In genomic region chr2:193141-193552, GRCh38 we compare ENCODE assay signal across 17 cellular contexts.
DNase-seq lines count a peak whose midpoint lies in the region; ATAC-seq and TF ChIP-seq lines count a peak whose summit lies in the region.
"Had no signal": no experiment of that assay in that cellular context is flagged by ENCODE, and none has a peak within 500 bp of the region (broad histone marks: within the 10 kb centered on the region; RNA-seq: fewer than 3 reads in every experiment).

No MANE protein-coding gene starts in this region.

- DNase-seq in EH (ENCODE audit: low read depth): peak; percentile 76
- peak; percentile 98 for DNase-seq in RPMI7951 (ENCODE audit: low read depth)
- DNase-seq in fibroblast of lung (ENCODE audit: low read depth in 2 of 2): peak; percentile 3 to 59
- peak; percentile 40 for DNase-seq in stimulated activated CD8-positive, alpha-beta memory T cell treated with anti-CD3 and anti-CD28 coated beads, Interleukin-12 subunit alpha, Interleukin-12 subunit beta, amount 100 ng/mL, for 4 hours (ENCODE audit: low read depth)
- no peak for DNase-seq in uterus
- no peak for DNase-seq in activated naive CD4-positive, alpha-beta T cell treated with anti-CD3 and anti-CD28 coated beads, Interleukin-2, amount 10 ng/mL, durations not matched to agents 7 days and 5 days
- DNase-seq in right atrium auricular region (ENCODE audit: low spot score): no peak
- DNase-seq: activated CD4-positive, CD25-positive, alpha-beta regulatory T cell; COR-L47; H9; left colon; NCI-H146; NCI-H82; stimulated activated CD4-positive, alpha-beta T cell treated with anti-CD3 and anti-CD28 coated beads, Interleukin-12 subunit alpha, Interleukin-12 subunit beta, amount 100 ng/mL, for 4 hours had no signal

- H3K9me3 ChIP-seq in fibroblast of lung (ENCODE audit: control insufficient read depth, insufficient read depth, low read depth, low read length): no peaks in the 10 kb centered on the region
- no peaks in the 10 kb centered on the region for H3K9me3 ChIP-seq in uterus
- no peaks in the 10 kb centered on the region for H3K9me3 ChIP-seq in right atrium auricular region
- H3K9me3 ChIP-seq: neutrophil had no signal

- H3K9me3 Mint-ChIP-seq in activated naive CD4-positive, alpha-beta T cell treated with anti-CD3 and anti-CD28 coated beads, Interleukin-2, amount 10 ng/mL, durations not matched to agents 7 days and 5 days: peaks cover 14% of the 10 kb centered on the region

- no peaks in the 10 kb centered on the region for H3K79me2 ChIP-seq in fibroblast of lung (ENCODE audit: control insufficient read depth, insufficient read depth, low read length)

- H3K4me2 ChIP-seq in fibroblast of lung (ENCODE audit: extremely low read depth, insufficient read depth, low read length): peak overlapping the region; percentile 13

- H3K9ac ChIP-seq in fibroblast of lung (ENCODE audit: insufficient read depth, low read length): no peak overlapping the region

- H3K4me3 Mint-ChIP-seq in activated naive CD4-positive, alpha-beta T cell treated with anti-CD3 and anti-CD28 coated beads, Interleukin-2, amount 10 ng/mL, durations not matched to agents 7 days and 5 days: no peak overlapping the region
- H3K4me3 Mint-ChIP-seq: H9 had no signal

- ATAC-seq in GM19324 (IDR thresholded peaks at IDR 0.05; ENCODE audit: low FRiP score, unreplicated experiment): no peak
- ATAC-seq: left colon had no signal

- H3K4me1 ChIP-seq in fibroblast of lung (ENCODE audit: control insufficient read depth, extremely low read depth, insufficient read depth, low read length) (no peaks in the 10 kb centered on the region), uterus (no peaks in the 10 kb centered on the region), right atrium auricular region (no peaks in the 10 kb centered on the region)

- H3K27ac Mint-ChIP-seq in activated naive CD4-positive, alpha-beta T cell treated with anti-CD3 and anti-CD28 coated beads, Interleukin-2, amount 10 ng/mL, durations not matched to agents 7 days and 5 days: no peak overlapping the region
- H3K27ac Mint-ChIP-seq: H9 had no signal

- no peak overlapping the region for H3K27ac ChIP-seq in fibroblast of lung (ENCODE audit: insufficient read depth, low read length)
- H3K27ac ChIP-seq in uterus: no peak overlapping the region
- H3K27ac ChIP-seq in right atrium auricular region: no peak overlapping the region
- H3K27ac ChIP-seq: coronary artery, neutrophil had no signal

- peak overlapping the region; percentile 20 for H2AFZ ChIP-seq in fibroblast of lung (ENCODE audit: low read length)

- TF ChIP-seq CTCF in fibroblast of lung (conservative IDR thresholded peaks at IDR 0.05 in 1 of 2, IDR thresholded peaks at IDR 0.05 in 1 of 2; ENCODE audit: low read depth in 1 of 2, low read length in 2 of 2) (no peak), uterus (IDR thresholded peaks at IDR 0.05) (no peak), right atrium auricular region (IDR thresholded peaks at IDR 0.05) (no peak)

- H3K4me1 Mint-ChIP-seq in activated naive CD4-positive, alpha-beta T cell treated with anti-CD3 and anti-CD28 coated beads, Interleukin-2, amount 10 ng/mL, durations not matched to agents 7 days and 5 days: no peaks in the 10 kb centered on the region

- no peaks in the 10 kb centered on the region for H4K20me1 ChIP-seq in fibroblast of lung (ENCODE audit: control insufficient read depth, extremely low read depth, insufficient read depth, low read length)

- H3K36me3 ChIP-seq in fibroblast of lung (ENCODE audit: control insufficient read depth, insufficient read depth, low read length): no peaks in the 10 kb centered on the region
- H3K36me3 ChIP-seq in uterus: no peaks in the 10 kb centered on the region
- no peaks in the 10 kb centered on the region for H3K36me3 ChIP-seq in right atrium auricular region
- H3K36me3 ChIP-seq: neutrophil had no signal

- intact Hi-C loops in uterus (cut with DNase I; ENCODE audit: low total_unique reads): no loop called here

- peaks cover 3% of the 10 kb centered on the region for H3K27me3 Mint-ChIP-seq in activated naive CD4-positive, alpha-beta T cell treated with anti-CD3 and anti-CD28 coated beads, Interleukin-2, amount 10 ng/mL, durations not matched to agents 7 days and 5 days

- H3K4me3 ChIP-seq in fibroblast of lung (replicated peaks in 1 of 4; ENCODE audit: control extremely low read depth in 1 of 4, insufficient read depth in 1 of 4, low read depth in 3 of 4, low read length in 4 of 4) (no peak overlapping the region), uterus (no peak overlapping the region), right atrium auricular region (no peak overlapping the region)
- H3K4me3 ChIP-seq: coronary artery had no signal

- H3K27me3 ChIP-seq in fibroblast of lung (ENCODE audit: control insufficient read depth, insufficient read depth, low read length): no peaks in the 10 kb centered on the region
- H3K27me3 ChIP-seq in uterus: no peaks in the 10 kb centered on the region
- H3K27me3 ChIP-seq in right atrium auricular region: no peaks in the 10 kb centered on the region
- H3K27me3 ChIP-seq: neutrophil had no signal

- H3K36me3 Mint-ChIP-seq in activated naive CD4-positive, alpha-beta T cell treated with anti-CD3 and anti-CD28 coated beads, Interleukin-2, amount 10 ng/mL, durations not matched to agents 7 days and 5 days: no peaks in the 10 kb centered on the region

- TF ChIP-seq POLR2A in uterus (IDR thresholded peaks at IDR 0.05): no peak

- CTCF ChIA-PET in activated naive CD4-positive, alpha-beta T cell treated with anti-CD3 and anti-CD28 coated beads, Interleukin-2, amount 10 ng/mL, durations not matched to agents 7 days and 5 days (lab: Charles Lee): no interaction called here

Comparison
In these comparisons a context has a peak if more than half of its experiments do, and no peak if none do; other contexts are left out.
1. DNase-seq: peak in EH (single experiment), RPMI7951 (single experiment), fibroblast of lung (2 of 2) and stimulated activated CD8-positive, alpha-beta memory T cell treated with anti-CD3 and anti-CD28 coated beads, Interleukin-12 subunit alpha, Interleukin-12 subunit beta, amount 100 ng/mL, for 4 hours (single experiment); none in uterus (0 of 2), activated naive CD4-positive, alpha-beta T cell treated with anti-CD3 and anti-CD28 coated beads, Interleukin-2, amount 10 ng/mL, durations not matched to agents 7 days and 5 days (single experiment) and right atrium auricular region (single experiment).